Comparison of ENCODE assay signal across 25 cellular contexts in the genomic region with DNA sequence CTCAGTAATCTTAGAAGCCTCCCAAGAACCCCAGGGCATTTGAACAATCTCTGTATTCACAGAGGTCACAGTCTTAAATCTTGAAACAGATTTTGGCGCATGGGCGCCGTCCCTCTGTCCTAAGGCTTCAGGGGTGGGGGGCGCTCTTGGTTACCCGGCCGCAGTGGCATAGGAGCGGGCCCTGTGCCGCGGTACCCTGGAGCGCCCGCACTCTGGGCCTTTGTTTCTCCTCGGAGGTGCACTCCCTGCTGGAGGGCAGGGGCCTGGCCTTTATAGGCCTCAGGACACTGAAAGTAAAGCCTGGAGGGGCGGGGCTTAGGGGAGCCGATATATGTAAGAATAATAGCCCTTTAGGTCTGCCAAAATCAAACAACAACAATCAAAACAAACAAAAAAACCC.
"Had no signal": no experiment of that assay in that cellular context is flagged by ENCODE, and none has a peak within 500 bp of the region (broad histone marks: within the 10 kb centered on the region; RNA-seq: fewer than 3 reads in every experiment).

No MANE protein-coding gene starts in this region.

- ATAC-seq: esophagus mucosa; heart left ventricle; left lung; psoas muscle; right lobe of liver; stimulated activated naive B cell treated with anti-CD40 and anti-IgM and Interleukin-4, amounts not matched to agents 10 μg/mL and 1 μg/mL and 100 μg/mL, for 72 hours; stimulated activated naive CD8-positive, alpha-beta T cell treated with anti-CD3 and anti-CD28 coated beads, Interleukin-15, amount 100 ng/mL, for 72 hours had no signal

- H3K27ac ChIP-seq: dorsolateral prefrontal cortex, heart left ventricle, left lung, neutrophil, psoas muscle, right lobe of liver, thoracic aorta, transverse colon had no signal

- H3K36me3 ChIP-seq: heart left ventricle, left lung, neutrophil, right lobe of liver, thoracic aorta, transverse colon had no signal

- H3K36me3 Mint-ChIP-seq: naive B cell; stimulated activated naive B cell treated with anti-CD40 and anti-IgM and Interleukin-4, amounts not matched to agents 10 μg/mL and 1 μg/mL and 100 μg/mL, for 72 hours had no signal

- H3K27ac Mint-ChIP-seq: naive B cell; nephron; stimulated activated naive B cell treated with anti-CD40 and anti-IgM and Interleukin-4, amounts not matched to agents 10 μg/mL and 1 μg/mL and 100 μg/mL, for 72 hours; stimulated activated naive CD8-positive, alpha-beta T cell treated with anti-CD3 and anti-CD28 coated beads, Interleukin-15, amount 100 ng/mL, for 72 hours had no signal

- H3K9me3 ChIP-seq: heart left ventricle, left lung, neutrophil, psoas muscle, right lobe of liver, thoracic aorta, transverse colon had no signal

- DNase-seq: cortex of kidney; dorsolateral prefrontal cortex; effector CD8-positive, alpha-beta T cell; hippocampal formation; mesendoderm; naive B cell; retina; stimulated activated CD4-positive, alpha-beta T cell treated with anti-CD3 and anti-CD28 coated beads, Interleukin-2, amount 100 ng/mL, for 24 hours; stimulated activated CD4-positive, alpha-beta T cell treated with anti-CD3 and anti-CD28 coated beads, Interleukin-4, amount 100 ng/mL, for 4 hours; stimulated activated naive B cell treated with anti-CD40 and anti-IgM and Interleukin-4, amounts not matched to agents 10 μg/mL and 1 μg/mL and 100 μg/mL, for 72 hours; stimulated activated naive CD8-positive, alpha-beta T cell treated with anti-CD3 and anti-CD28 coated beads, Interleukin-15, amount 100 ng/mL, for 72 hours; transverse colon had no signal

- FAIRE-seq: endometrium, frontal cortex, islet of Langerhans, urothelium cell line had no signal

- H3K4me3 Mint-ChIP-seq: naive B cell; nephron; stimulated activated naive B cell treated with anti-CD40 and anti-IgM and Interleukin-4, amounts not matched to agents 10 μg/mL and 1 μg/mL and 100 μg/mL, for 72 hours; stimulated activated naive CD8-positive, alpha-beta T cell treated with anti-CD3 and anti-CD28 coated beads, Interleukin-15, amount 100 ng/mL, for 72 hours had no signal

- H3K4me3 ChIP-seq: dorsolateral prefrontal cortex, heart left ventricle, left lung, lung, psoas muscle, right lobe of liver, thoracic aorta, transverse colon had no signal

- H3K27me3 ChIP-seq: dorsolateral prefrontal cortex, heart left ventricle, left lung, neutrophil, right lobe of liver, transverse colon had no signal

- H3K27me3 Mint-ChIP-seq: naive B cell; stimulated activated naive B cell treated with anti-CD40 and anti-IgM and Interleukin-4, amounts not matched to agents 10 μg/mL and 1 μg/mL and 100 μg/mL, for 72 hours; stimulated activated naive CD8-positive, alpha-beta T cell treated with anti-CD3 and anti-CD28 coated beads, Interleukin-15, amount 100 ng/mL, for 72 hours had no signal

- H3K4me1 Mint-ChIP-seq: naive B cell; nephron; stimulated activated naive B cell treated with anti-CD40 and anti-IgM and Interleukin-4, amounts not matched to agents 10 μg/mL and 1 μg/mL and 100 μg/mL, for 72 hours; stimulated activated naive CD8-positive, alpha-beta T cell treated with anti-CD3 and anti-CD28 coated beads, Interleukin-15, amount 100 ng/mL, for 72 hours had no signal

- H3K4me1 ChIP-seq: heart left ventricle, left lung, psoas muscle, right lobe of liver, transverse colon had no signal

- H3K9me3 Mint-ChIP-seq: nephron had no signal
